Comparison of ENCODE assay signal across 8 cellular contexts in genomic region chr18:23438608-23439366, GRCh38. TPM values are rescaled to one million over a fixed set of nuclear protein-coding genes. Genes with fewer than 3 reads are reported as not detected.
DNase-seq lines count a peak whose midpoint lies in the region; ATAC-seq and TF ChIP-seq lines count a peak whose summit lies in the region.

No MANE protein-coding gene starts in this region.

- intact Hi-C loops in left ventricle myocardium inferior (cut with micrococcal nuclease), result no loop called here
- intact Hi-C loops in right cardiac atrium (cut with DNase I), result no loop called here
- intact Hi-C loops in activated T-helper 2 cell treated with anti-CD3 and anti-CD28 coated beads, Interferon-gamma antibody, Interleukin-2, Interleukin-4, amounts not matched to agents 10 μg/mL and 5 μg/mL and 100 μg/mL, durations not matched to agents 14 hours and 24 hours and 36 hours (cut with micrococcal nuclease), result loop anchor here (1.0 kb wide), 1 partner anchor 15 kb away; the partner anchor contains the start of gene RIOK3

- peaks cover 11% of the 10 kb centered on the region for H3K4me1 Mint-ChIP-seq in activated T-helper 2 cell treated with anti-CD3 and anti-CD28 coated beads, Interferon-gamma antibody, Interleukin-2, Interleukin-4, amounts not matched to agents 10 μg/mL and 5 μg/mL and 100 μg/mL, durations not matched to agents 14 hours and 24 hours and 36 hours (ENCODE audit: low read depth)
- peaks cover 7% of the 10 kb centered on the region for H3K4me1 Mint-ChIP-seq in mesothelial cell of epicardium
- H3K4me1 Mint-ChIP-seq in type B pancreatic cell (ENCODE audit: unreplicated experiment), result no peaks in the 10 kb centered on the region

- H3K9me3 ChIP-seq in left ventricle myocardium inferior (replicated peaks), result no peaks in the 10 kb centered on the region
- no peaks in the 10 kb centered on the region for H3K9me3 ChIP-seq in right cardiac atrium (ENCODE audit: control insufficient read depth, low read length)

- ATAC-seq in right cardiac atrium (no peak), GM18867 (IDR thresholded peaks at IDR 0.05; ENCODE audit: unreplicated experiment) (no peak)

- H3K4me1 ChIP-seq in left ventricle myocardium inferior (peaks cover 24% of the 10 kb centered on the region), right cardiac atrium (ENCODE audit: control insufficient read depth, insufficient read depth, low read length) (no peaks in the 10 kb centered on the region)

- no peak for DNase-seq in left ventricle myocardium inferior
- DNase-seq in right cardiac atrium, result no peak
- no peak for DNase-seq in activated T-helper 2 cell treated with anti-CD3 and anti-CD28 coated beads, Interferon-gamma antibody, Interleukin-2, Interleukin-4, amounts not matched to agents 10 μg/mL and 5 μg/mL and 100 μg/mL, durations not matched to agents 14 hours and 24 hours and 36 hours (ENCODE audit: low spot score)
- DNase-seq in mesothelial cell of epicardium (ENCODE audit: low spot score in 2 of 2, unreplicated experiment in 2 of 2), result no peak
- no peak for DNase-seq in type B pancreatic cell (ENCODE audit: extremely low spot score, unreplicated experiment)
- no peak for DNase-seq in KBM-7
- DNase-seq in SK-N-DZ (ENCODE audit: low spot score), result no peak

- H3K9me3 Mint-ChIP-seq in activated T-helper 2 cell treated with anti-CD3 and anti-CD28 coated beads, Interferon-gamma antibody, Interleukin-2, Interleukin-4, amounts not matched to agents 10 μg/mL and 5 μg/mL and 100 μg/mL, durations not matched to agents 14 hours and 24 hours and 36 hours, result no peaks in the 10 kb centered on the region
- no peaks in the 10 kb centered on the region for H3K9me3 Mint-ChIP-seq in mesothelial cell of epicardium
- H3K9me3 Mint-ChIP-seq in type B pancreatic cell, result no peaks in the 10 kb centered on the region

- H3K36me3 Mint-ChIP-seq in activated T-helper 2 cell treated with anti-CD3 and anti-CD28 coated beads, Interferon-gamma antibody, Interleukin-2, Interleukin-4, amounts not matched to agents 10 μg/mL and 5 μg/mL and 100 μg/mL, durations not matched to agents 14 hours and 24 hours and 36 hours (ENCODE audit: low read depth), result no peaks in the 10 kb centered on the region
- no peaks in the 10 kb centered on the region for H3K36me3 Mint-ChIP-seq in mesothelial cell of epicardium
- peaks cover 4% of the 10 kb centered on the region for H3K36me3 Mint-ChIP-seq in type B pancreatic cell

- H3K27ac ChIP-seq in left ventricle myocardium inferior (replicated peaks) (no peak overlapping the region), right cardiac atrium (ENCODE audit: low read length) (no peak overlapping the region)

- H3K4me3 ChIP-seq in left ventricle myocardium inferior, result peak overlapping the region; percentile 85
- H3K4me3 ChIP-seq in right cardiac atrium (ENCODE audit: low read length), result no peak overlapping the region

- no peak for TF ChIP-seq CTCF in left ventricle myocardium inferior (IDR thresholded peaks at IDR 0.05; ENCODE audit: borderline replicate concordance)
- no peak for TF ChIP-seq CTCF in mesothelial cell of epicardium (IDR thresholded peaks at IDR 0.05; ENCODE audit: unreplicated experiment)
- TF ChIP-seq CTCF in type B pancreatic cell (conservative IDR thresholded peaks at IDR 0.05), result no peak

- peak overlapping the region; percentile 85 for H3K4me3 Mint-ChIP-seq in activated T-helper 2 cell treated with anti-CD3 and anti-CD28 coated beads, Interferon-gamma antibody, Interleukin-2, Interleukin-4, amounts not matched to agents 10 μg/mL and 5 μg/mL and 100 μg/mL, durations not matched to agents 14 hours and 24 hours and 36 hours (ENCODE audit: low read depth)
- peak overlapping the region; percentile 89 for H3K4me3 Mint-ChIP-seq in mesothelial cell of epicardium
- peak overlapping the region; percentile 96 for H3K4me3 Mint-ChIP-seq in type B pancreatic cell

- no peak overlapping the region for H3K27ac Mint-ChIP-seq in activated T-helper 2 cell treated with anti-CD3 and anti-CD28 coated beads, Interferon-gamma antibody, Interleukin-2, Interleukin-4, amounts not matched to agents 10 μg/mL and 5 μg/mL and 100 μg/mL, durations not matched to agents 14 hours and 24 hours and 36 hours
- H3K27ac Mint-ChIP-seq in mesothelial cell of epicardium (no peak overlapping the region), type B pancreatic cell (no peak overlapping the region)

- peaks cover 4% of the 10 kb centered on the region for H3K27me3 Mint-ChIP-seq in activated T-helper 2 cell treated with anti-CD3 and anti-CD28 coated beads, Interferon-gamma antibody, Interleukin-2, Interleukin-4, amounts not matched to agents 10 μg/mL and 5 μg/mL and 100 μg/mL, durations not matched to agents 14 hours and 24 hours and 36 hours (ENCODE audit: low read depth)
- H3K27me3 Mint-ChIP-seq in mesothelial cell of epicardium (ENCODE audit: low read depth) (no peaks in the 10 kb centered on the region), type B pancreatic cell (no peaks in the 10 kb centered on the region)

- H3K27me3 ChIP-seq in left ventricle myocardium inferior (ENCODE audit: low read depth), result no peaks in the 10 kb centered on the region
- H3K27me3 ChIP-seq in right cardiac atrium (ENCODE audit: control insufficient read depth, insufficient read depth), result no peaks in the 10 kb centered on the region

- no peaks in the 10 kb centered on the region for H3K36me3 ChIP-seq in left ventricle myocardium inferior

- 83% methylated on average over 11 of the region's 11 CpGs for WGBS in right cardiac atrium

- in situ Hi-C loops in KBM-7 (cut with MboI; ENCODE audit: low pct_unique_long_range_greater_than_20kb, low sequenced_read_pairs), result no loop called here

RNA-seq across cellular contexts. Expression of gene RIOK3, which starts 14.3 kb away (rescaled TPM):
- total RNA-seq in left ventricle myocardium inferior, result 60.4 TPM
- total RNA-seq in right cardiac atrium, result 10 to 100 TPM; 49.0 to 52.3 (median 50.8) TPM
- polyA plus RNA-seq in right cardiac atrium, result 31.3 TPM
- total RNA-seq in activated T-helper 2 cell treated with anti-CD3 and anti-CD28 coated beads, Interferon-gamma antibody, Interleukin-2, Interleukin-4, amounts not matched to agents 10 μg/mL and 5 μg/mL and 100 μg/mL, durations not matched to agents 14 hours and 24 hours and 36 hours, result 53.4 and 55.4 TPM in 2 replicates
- total RNA-seq in mesothelial cell of epicardium, result 41.7 to 44.2 TPM (median 42.0 TPM) in 3 replicates
- total RNA-seq in type B pancreatic cell (ENCODE audit: low replicate concordance), result 46.7 and 86.3 TPM in 2 replicates
- 24.5 and 28.3 TPM in 2 replicates for polyA plus RNA-seq in SK-N-DZ (2014; cell fraction: cytosol; rRNA removed)
- polyA plus RNA-seq in SK-N-DZ (2014; cell fraction: nucleus; rRNA removed), result 35.1 and 39.8 TPM in 2 replicates
